8 cellular contexts compared by ENCODE assay signal in the genomic region with DNA sequence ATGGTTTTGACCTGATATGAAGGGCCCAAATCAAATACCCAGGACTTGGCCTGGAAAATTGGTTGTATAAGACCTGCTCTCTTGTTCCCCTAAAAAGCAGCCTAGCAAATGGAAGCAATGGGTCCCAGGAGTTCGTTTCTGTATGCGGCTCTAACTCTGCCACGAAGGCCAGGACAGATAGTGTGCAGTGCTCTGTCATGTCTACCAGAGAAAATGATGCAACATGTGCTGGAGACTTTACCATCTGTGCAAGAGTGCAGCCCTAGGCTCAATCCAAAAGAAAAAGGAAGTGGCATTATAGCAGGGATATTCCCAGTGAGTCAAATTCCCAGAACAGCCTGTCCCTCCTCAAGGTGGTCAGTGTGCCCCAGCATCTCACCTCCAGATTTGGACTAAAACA.
DNase-seq lines count a peak whose midpoint lies in the region; ATAC-seq, FAIRE-seq and TF ChIP-seq lines count a peak whose summit lies in the region.

No MANE protein-coding gene starts in this region.

- H3K4me3 ChIP-seq in BLaER1 = no peak overlapping the region
- H3K4me3 ChIP-seq in pancreas = no peak overlapping the region

- no peak overlapping the region for H2BK120ac ChIP-seq in H9 (ENCODE audit: low read depth, low read length, poor library complexity, severe bottlenecking)

- H3K27ac Mint-ChIP-seq in activated naive CD4-positive, alpha-beta T cell treated with anti-CD3 and anti-CD28 coated beads, Interleukin-2, amount 50 U/mL, for 72 hours = peak overlapping the region in 1 of 2 donors; percentile 83
- no peak overlapping the region for H3K27ac Mint-ChIP-seq in H9

- peak; percentile 10 to 53 for DNase-seq in activated naive CD4-positive, alpha-beta T cell treated with anti-CD3 and anti-CD28 coated beads, Interleukin-2, amount 50 U/mL, for 72 hours (ENCODE audit: low spot score in 2 of 2)
- no peak for DNase-seq in pancreas
- no peak for DNase-seq in H9
- DNase-seq in stimulated activated naive CD4-positive, alpha-beta T cell (lab: John Stamatoyannopoulos, UW) = no peak
- DNase-seq in midbrain (lab: John Stamatoyannopoulos, UW) = no peak

- no peak overlapping the region for H3T11ph ChIP-seq in H9 (ENCODE audit: low read length)

- H3K18ac ChIP-seq in H9 (ENCODE audit: insufficient read length, low read depth, low read length) = no peak overlapping the region

- TF ChIP-seq CTCF in pancreas (IDR thresholded peaks at IDR 0.05) = no peak
- no peak for TF ChIP-seq CTCF in H9 (conservative IDR thresholded peaks at IDR 0.05)

- H3K4me1 ChIP-seq in BLaER1 (peaks cover 63% of the 10 kb centered on the region), pancreas (peaks cover 0 to 13% (median 0%) of the 10 kb centered on the region in 3 donors), H9 (ENCODE audit: insufficient read depth, low read length) (no peaks in the 10 kb centered on the region; the same call in 1 of the 2 replicates)

- no peaks in the 10 kb centered on the region for H3K4me1 Mint-ChIP-seq in H9

- peak overlapping the region; percentile 51; the same call in 1 of the 2 replicates for H3K9ac ChIP-seq in BLaER1
- H3K9ac ChIP-seq in H9 (ENCODE audit: extremely low read depth, insufficient read length, low read length) = no peak overlapping the region

- H3K9me3 Mint-ChIP-seq in activated naive CD4-positive, alpha-beta T cell treated with anti-CD3 and anti-CD28 coated beads, Interleukin-2, amount 50 U/mL, for 72 hours = no peaks in the 10 kb centered on the region
- H3K9me3 Mint-ChIP-seq in H9 = no peaks in the 10 kb centered on the region

- WGBS in pancreas, 2 donors = 79 to 88% methylated on average over 3 of the region's 3 CpGs
- no CpG with 5 or more reads among the region's 3 CpGs for WGBS in H9 (ENCODE audit: extremely low coverage, insufficient read length, low lambda C conversion rate)

- H3K27me3 Mint-ChIP-seq in H9 (ENCODE audit: low read depth) = no peaks in the 10 kb centered on the region

- ATAC-seq in GM19397 (IDR thresholded peaks at IDR 0.05; ENCODE audit: unreplicated experiment) (peak; percentile 27), HG03442 (IDR thresholded peaks at IDR 0.05; ENCODE audit: unreplicated experiment) (peak; percentile 19), pancreas (peak in 3 of 4 donors; percentile 45 to 83 (median 76))
- ATAC-seq in activated naive CD4-positive, alpha-beta T cell treated with anti-CD3 and anti-CD28 coated beads, Interleukin-2, amount 50 U/mL, for 72 hours = peak; percentile 40 to 48

- H3K23me2 ChIP-seq in H9 (ENCODE audit: insufficient read length, low read depth, low read length, poor library complexity, severe bottlenecking) = no peaks in the 10 kb centered on the region

- no peak overlapping the region for H2BK12ac ChIP-seq in H9 (ENCODE audit: insufficient read length, low read depth, low read length)

- no peak overlapping the region for H2AK5ac ChIP-seq in H9 (ENCODE audit: insufficient read length, low read length)

- no peak for FAIRE-seq in pancreas (lab: Jason Lieb, UNC)

- H3K36me3 ChIP-seq in BLaER1 (no peaks in the 10 kb centered on the region), pancreas (no peaks in the 10 kb centered on the region)

- H3K14ac ChIP-seq in H9 (ENCODE audit: insufficient read depth, low read length) = no peak overlapping the region

- H3K9me3 ChIP-seq in BLaER1 (no peaks in the 10 kb centered on the region), pancreas (no peaks in the 10 kb centered on the region), H9 (ENCODE audit: control insufficient read depth, low read depth, low read length) (no peaks in the 10 kb centered on the region)

- H3K36me3 Mint-ChIP-seq in activated naive CD4-positive, alpha-beta T cell treated with anti-CD3 and anti-CD28 coated beads, Interleukin-2, amount 50 U/mL, for 72 hours = no peaks in the 10 kb centered on the region
- no peaks in the 10 kb centered on the region for H3K36me3 Mint-ChIP-seq in H9 (ENCODE audit: insufficient read depth in 1 of 3, low read depth in 3 of 3)

- no peak overlapping the region for H4K91ac ChIP-seq in H9 (ENCODE audit: insufficient read length, low read depth, low read length)

- H4K5ac ChIP-seq in H9 (ENCODE audit: insufficient read length, low read depth, low read length) = no peak overlapping the region

- no peaks in the 10 kb centered on the region for H4K20me1 ChIP-seq in BLaER1
- H4K20me1 ChIP-seq in H9 (ENCODE audit: control insufficient read depth, insufficient read depth, insufficient read length) = no peaks in the 10 kb centered on the region

- H2BK20ac ChIP-seq in H9 (ENCODE audit: low read depth, low read length, poor library complexity, severe bottlenecking) = no peak overlapping the region

- no peak overlapping the region for H2BK5ac ChIP-seq in H9 (ENCODE audit: insufficient read length, low read length)

- H2AFZ ChIP-seq in H9 (ENCODE audit: low read length) = no peak overlapping the region

- peak overlapping the region; percentile 75 for H3K4me2 ChIP-seq in BLaER1
- no peak overlapping the region for H3K4me2 ChIP-seq in H9 (ENCODE audit: insufficient read depth, insufficient read length, low read length)

- intact Hi-C loops in pancreas (cut with DNase I) = no loop called here

- H3K27ac ChIP-seq in BLaER1 (peak overlapping the region; percentile 59), pancreas (no peak overlapping the region), H9 (ENCODE audit: insufficient read length, low read depth, low read length) (no peak overlapping the region)

- no peaks in the 10 kb centered on the region for H3K79me2 ChIP-seq in H9 (ENCODE audit: insufficient read depth, low read length)

- H3K4me3 Mint-ChIP-seq in H9 = no peak overlapping the region

- no peak overlapping the region for H3K4ac ChIP-seq in H9 (ENCODE audit: low read depth, low read length)

- H3K27me3 ChIP-seq in BLaER1 (no peaks in the 10 kb centered on the region), pancreas (no peaks in the 10 kb centered on the region), H9 (ENCODE audit: insufficient read depth, low read length) (no peaks in the 10 kb centered on the region)

- no peak overlapping the region for H3K23ac ChIP-seq in H9 (ENCODE audit: insufficient read length, low read depth, low read length)

- no peaks in the 10 kb centered on the region for H3K79me1 ChIP-seq in H9 (ENCODE audit: insufficient read depth, low read depth, low read length, poor library complexity, severe bottlenecking)

- H2BK15ac ChIP-seq in H9 (ENCODE audit: low read depth, low read length) = no peak overlapping the region

- H3K56ac ChIP-seq in H9 (ENCODE audit: insufficient read length, low read depth, low read length) = no peak overlapping the region

- H4K8ac ChIP-seq in H9 (replicated peaks; ENCODE audit: insufficient read length, low read depth, low read length) = no peak overlapping the region

Comparison
In these comparisons a context has a peak if more than half of its experiments do, and no peak if none do; other contexts are left out.
1. ATAC-seq: peak in every context shown above with its lines; median percentile 76 in pancreas; 44 in activated naive CD4-positive, alpha-beta T cell treated with anti-CD3 and anti-CD28 coated beads, Interleukin-2, amount 50 U/mL, for 72 hours; 27 in GM19397; 19 in HG03442.
2. DNase-seq: peak in activated naive CD4-positive, alpha-beta T cell treated with anti-CD3 and anti-CD28 coated beads, Interleukin-2, amount 50 U/mL, for 72 hours (2 of 2); none in pancreas (0 of 6), H9 (single experiment), stimulated activated naive CD4-positive, alpha-beta T cell (0 of 6) and midbrain (single experiment).